ENCODE assay signal across 18 cellular contexts in genomic region chr10:6037422-6037821, GRCh38. TPM values are rescaled to one million over a fixed set of nuclear protein-coding genes. Genes with fewer than 3 reads are reported as not detected.
DNase-seq lines count a peak whose midpoint lies in the region; ATAC-seq and TF ChIP-seq lines count a peak whose summit lies in the region.
"Had no signal": no experiment of that assay in that cellular context is flagged by ENCODE, and none has a peak within 500 bp of the region (broad histone marks: within the 10 kb centered on the region; RNA-seq: fewer than 3 reads in every experiment).

No MANE protein-coding gene starts in this region.

- peak overlapping the region; percentile 57 for H3K27ac Mint-ChIP-seq in activated naive CD8-positive, alpha-beta T cell treated with anti-CD3 and anti-CD28 coated beads, Interleukin-2, amount 10 ng/mL, durations not matched to agents 7 days and 5 days
- H3K27ac Mint-ChIP-seq: nephron, WTC11 had no signal

- H3K27me3 Mint-ChIP-seq in activated naive CD8-positive, alpha-beta T cell treated with anti-CD3 and anti-CD28 coated beads, Interleukin-2, amount 10 ng/mL, durations not matched to agents 7 days and 5 days, result no peaks in the 10 kb centered on the region

- POLR2A ChIA-PET in activated naive CD8-positive, alpha-beta T cell treated with anti-CD3 and anti-CD28 coated beads, Interleukin-2, amount 10 ng/mL, durations not matched to agents 7 days and 5 days (lab: Charles Lee), result interaction anchor here (0.7 to 2.0 kb wide), 8 partner anchors 10 to 61 kb away, joined by 3 to 7 read pairs (median 4); no protein-coding TSS in a partner anchor

- H3K27me3 ChIP-seq in OCI-LY1 (ENCODE audit: insufficient read depth, low read length) (no peaks in the 10 kb centered on the region), sigmoid colon (no peaks in the 10 kb centered on the region), BE2C (peaks cover 26% of the 10 kb centered on the region)
- H3K27me3 ChIP-seq: thyroid gland had no signal

- 89 to 94% methylated on average over 8 of the region's 8 CpGs for WGBS in sigmoid colon, 2 donors

- H3K9me3 Mint-ChIP-seq in activated naive CD8-positive, alpha-beta T cell treated with anti-CD3 and anti-CD28 coated beads, Interleukin-2, amount 10 ng/mL, durations not matched to agents 7 days and 5 days, result peaks cover 2% of the 10 kb centered on the region
- H3K9me3 Mint-ChIP-seq: WTC11 had no signal

- H3K36me3 ChIP-seq in OCI-LY1 (ENCODE audit: insufficient read depth, low read length) (peaks cover 22% of the 10 kb centered on the region), sigmoid colon (no peaks in the 10 kb centered on the region), BE2C (no peaks in the 10 kb centered on the region)
- H3K36me3 ChIP-seq: thyroid gland had no signal

- H3K4me1 Mint-ChIP-seq in activated naive CD8-positive, alpha-beta T cell treated with anti-CD3 and anti-CD28 coated beads, Interleukin-2, amount 10 ng/mL, durations not matched to agents 7 days and 5 days, result peaks cover 77% of the 10 kb centered on the region
- H3K4me1 Mint-ChIP-seq: WTC11 had no signal

- H3K4me3 ChIP-seq in OCI-LY1 (ENCODE audit: low read depth, low read length, poor library complexity, severe bottlenecking) (peak overlapping the region; percentile 21), sigmoid colon (no peak overlapping the region), BE2C (ENCODE audit: low read depth, low read length) (no peak overlapping the region)
- H3K4me3 ChIP-seq: thyroid gland had no signal

- no peaks in the 10 kb centered on the region for H3K79me2 ChIP-seq in OCI-LY1 (ENCODE audit: insufficient read depth, low read length)

- TF ChIP-seq CTCF in OCI-LY1 (IDR thresholded peaks at IDR 0.05; ENCODE audit: low read length) (no peak), sigmoid colon (IDR thresholded peaks at IDR 0.05) (no peak), BE2C (IDR thresholded peaks at IDR 0.05; ENCODE audit: low read depth, low read length) (no peak)

- H3K27ac ChIP-seq in OCI-LY1 (ENCODE audit: low read depth, low read length, poor library complexity, severe bottlenecking), result peak overlapping the region; percentile 79
- H3K27ac ChIP-seq in sigmoid colon, result no peak overlapping the region
- H3K27ac ChIP-seq: thyroid gland had no signal

- TF ChIP-seq POLR2A in sigmoid colon (IDR thresholded peaks at IDR 0.05), result no peak

- H3K4me2 ChIP-seq in OCI-LY1 (ENCODE audit: low read length), result peak overlapping the region; percentile 56

- intact Hi-C loops in sigmoid colon (cut with DNase I), result no loop called here

- peaks cover 46% of the 10 kb centered on the region for H3K4me1 ChIP-seq in OCI-LY1 (ENCODE audit: insufficient read depth, low read length, severe bottlenecking)
- H3K4me1 ChIP-seq in sigmoid colon, result peaks cover 0 to 20% (median 6%) of the 10 kb centered on the region in 4 donors
- no peaks in the 10 kb centered on the region for H3K4me1 ChIP-seq in BE2C
- H3K4me1 ChIP-seq: thyroid gland had no signal

- H3K4me3 Mint-ChIP-seq in activated naive CD8-positive, alpha-beta T cell treated with anti-CD3 and anti-CD28 coated beads, Interleukin-2, amount 10 ng/mL, durations not matched to agents 7 days and 5 days, result peak overlapping the region; percentile 39
- H3K4me3 Mint-ChIP-seq: nephron, WTC11 had no signal

- H2AFZ ChIP-seq in OCI-LY1 (ENCODE audit: low read length), result no peak overlapping the region

- no peak for ATAC-seq in activated naive CD8-positive, alpha-beta T cell treated with anti-CD3 and anti-CD28 coated beads, Interleukin-2, amount 10 ng/mL, durations not matched to agents 7 days and 5 days (ENCODE audit: low read depth)
- ATAC-seq: left ventricle myocardium superior, WTC11 had no signal

- peak overlapping the region; percentile 44 for H3K9ac ChIP-seq in OCI-LY1 (ENCODE audit: low read length)

- H3K9me3 ChIP-seq in OCI-LY1 (ENCODE audit: low read length) (no peaks in the 10 kb centered on the region), sigmoid colon (no peaks in the 10 kb centered on the region), BE2C (no peaks in the 10 kb centered on the region)
- H3K9me3 ChIP-seq: thyroid gland had no signal

- H3F3A ChIP-seq in OCI-LY1 (ENCODE audit: insufficient read depth, low read length), result 0 out of 2 replicates have a peak, but pooled peaks cover 2% of the 10 kb centered on the region

- H3K36me3 Mint-ChIP-seq in activated naive CD8-positive, alpha-beta T cell treated with anti-CD3 and anti-CD28 coated beads, Interleukin-2, amount 10 ng/mL, durations not matched to agents 7 days and 5 days, result peaks cover 69% of the 10 kb centered on the region
- H3K36me3 Mint-ChIP-seq: WTC11 had no signal

- TF ChIP-seq EP300 in sigmoid colon (IDR thresholded peaks at IDR 0.05), result no peak

- H3K9me2 ChIP-seq in OCI-LY1 (ENCODE audit: low read depth, low read length), result no peaks in the 10 kb centered on the region

- DNase-seq in activated effector memory CD4-positive, alpha-beta T cell treated with anti-CD3 and anti-CD28 coated beads, Interleukin-2, amount 50 U/mL, for 16 hours, result peak; percentile 58
- DNase-seq in activated effector memory CD4-positive, alpha-beta T cell treated with Interleukin-2 at 50 U/mL for 16 hours, result no peak
- no peak for DNase-seq in activated naive CD8-positive, alpha-beta T cell treated with anti-CD3 and anti-CD28 coated beads, Interleukin-2, amount 10 ng/mL, durations not matched to agents 7 days and 5 days
- DNase-seq in sigmoid colon, result peak; percentile 10
- no peak for DNase-seq in BE2C
- DNase-seq in DMS53 treated with DMSO at 0.1 percent for 48 hours (lab: John Stamatoyannopoulos, UW; ENCODE audit: unreplicated experiment), result no peak
- DNase-seq in HuH-7.5 (ENCODE audit: low spot score), result no peak
- DNase-seq: foreskin melanocyte, left ventricle myocardium superior, NCI-H1694, thyroid gland had no signal

- no peaks in the 10 kb centered on the region for H4K20me1 ChIP-seq in OCI-LY1 (ENCODE audit: insufficient read depth, low read length)

RNA-seq across cellular contexts. Expression of gene IL2RA, which starts 24.7 kb away (rescaled TPM):
- total RNA-seq in activated naive CD8-positive, alpha-beta T cell treated with anti-CD3 and anti-CD28 coated beads, Interleukin-2, amount 10 ng/mL, durations not matched to agents 7 days and 5 days, result 100 to 1,000 TPM; 184 to 201 TPM
- 1 to 10 TPM in 2 of 4 donors, under 1 TPM in 1, not detected in 1; 0.99 to 9.0 (median 2.5) TPM for total RNA-seq in sigmoid colon
- 10 to 100 TPM in 1 of 3 donors, 1 to 10 TPM in 1, under 1 TPM in 1; 0.60 to 14.0 (median 6.9) TPM for polyA plus RNA-seq in sigmoid colon
- polyA plus RNA-seq in BE2C (2012; ENCODE audit: insufficient read depth, insufficient read length, low read depth), result not detected
- total RNA-seq: H1, M059J, NCI-H460, pulmonary artery endothelial cell had no signal
- polyA plus RNA-seq: H1 had no signal

RNA-seq across cellular contexts. Expression of gene RBM17, which starts 51.4 kb away (rescaled TPM):
- total RNA-seq in activated naive CD8-positive, alpha-beta T cell treated with anti-CD3 and anti-CD28 coated beads, Interleukin-2, amount 10 ng/mL, durations not matched to agents 7 days and 5 days, result 100 to 1,000 TPM; 185 to 200 TPM
- 10 to 100 TPM; 50.8 to 63.1 (median 54.8) TPM for total RNA-seq in sigmoid colon
- polyA plus RNA-seq in sigmoid colon, result 10 to 100 TPM; 32.8 to 74.2 (median 40.2) TPM
- polyA plus RNA-seq in BE2C (2012; ENCODE audit: insufficient read depth, insufficient read length, low read depth), result 128 TPM

Comparison
In these comparisons a context has a peak if more than half of its experiments do, and no peak if none do; other contexts are left out.
1. DNase-seq: peak in activated effector memory CD4-positive, alpha-beta T cell treated with anti-CD3 and anti-CD28 coated beads, Interleukin-2, amount 50 U/mL, for 16 hours (single experiment) and sigmoid colon (single experiment); none in activated effector memory CD4-positive, alpha-beta T cell treated with Interleukin-2 at 50 U/mL for 16 hours (single experiment), activated naive CD8-positive, alpha-beta T cell treated with anti-CD3 and anti-CD28 coated beads, Interleukin-2, amount 10 ng/mL, durations not matched to agents 7 days and 5 days (single experiment), BE2C (single experiment), DMS53 treated with DMSO at 0.1 percent for 48 hours (single experiment) and HuH-7.5 (single experiment).
2. RNA of gene IL2RA, which starts 24.7 kb away (total RNA-seq): 184 to 201 TPM in activated naive CD8-positive, alpha-beta T cell treated with anti-CD3 and anti-CD28 coated beads, Interleukin-2, amount 10 ng/mL, durations not matched to agents 7 days and 5 days; 0.99 to 9.0 TPM in sigmoid colon; every median in the first group is over 10 times any median in the second.